ENCODE assay signal across 9 cellular contexts in genomic region chr6:31114540-31114876, GRCh38. TPM values are rescaled to one million over a fixed set of nuclear protein-coding genes. Genes with fewer than 3 reads are reported as not detected.
DNase-seq lines count a peak whose midpoint lies in the region; ATAC-seq and TF ChIP-seq lines count a peak whose summit lies in the region.
"Had no signal": no experiment of that assay in that cellular context is flagged by ENCODE, and none has a peak within 500 bp of the region (broad histone marks: within the 10 kb centered on the region; RNA-seq: fewer than 3 reads in every experiment).

PSORS1C1 (plus strand) TSS chr6:31114800; CDS start chr6:31129633, 14,833 bp downstream.

- no peaks in the 10 kb centered on the region for H3K36me3 ChIP-seq in OCI-LY3 (replicated peaks; ENCODE audit: low read depth, low read length)
- no peaks in the 10 kb centered on the region for H3K36me3 ChIP-seq in esophagus muscularis mucosa
- H3K36me3 ChIP-seq in effector memory CD4-positive, alpha-beta T cell (ENCODE audit: control insufficient read depth, insufficient read depth, low read length): no peaks in the 10 kb centered on the region

- H3K4me3 ChIP-seq in OCI-LY3 (ENCODE audit: low read length): no peak within 1 kb of the TSS
- peak within 1 kb of the TSS; percentile 25 to 51 (median 36) for H3K4me3 ChIP-seq in esophagus muscularis mucosa
- H3K4me3 ChIP-seq in effector memory CD4-positive, alpha-beta T cell (ENCODE audit: insufficient read depth, low read depth, low read length, poor library complexity, severe bottlenecking): no peak within 1 kb of the TSS

- H3K79me2 ChIP-seq in OCI-LY3 (ENCODE audit: low read length): no peaks in the 10 kb centered on the region

- H2AFZ ChIP-seq in OCI-LY3 (ENCODE audit: low read depth, low read length): peak within 1 kb of the TSS; percentile 82

- no peaks in the 10 kb centered on the region for H4K20me1 ChIP-seq in OCI-LY3 (ENCODE audit: insufficient read depth, low read length)

- WGBS in esophagus muscularis mucosa: 14% methylated on average over 3 of the region's 3 CpGs

- peak within 1 kb of the TSS; percentile 47 for H3K4me2 ChIP-seq in OCI-LY3 (ENCODE audit: low read length)

- DNase-seq in A172 (ENCODE audit: low spot score) (peak; percentile 96), esophagus muscularis mucosa (ENCODE audit: extremely low spot score) (peak; percentile 94), myocyte (ENCODE audit: low read depth) (peak; percentile 92), SHP77 (lab: John Stamatoyannopoulos, UW) (no peak)
- no peak for DNase-seq in effector memory CD4-positive, alpha-beta T cell

- ATAC-seq in GM21723 (IDR thresholded peaks at IDR 0.05; ENCODE audit: unreplicated experiment) (no peak), GM18502 (IDR thresholded peaks at IDR 0.05; ENCODE audit: poor library complexity, unreplicated experiment) (no peak)

- no peak within 1 kb of the TSS; the same call in 1 of the 2 replicates for H3K9ac ChIP-seq in OCI-LY3 (ENCODE audit: low read length)

- TF ChIP-seq CTCF in OCI-LY3 (IDR thresholded peaks at IDR 0.05; ENCODE audit: low read depth, low read length): no peak
- no peak for TF ChIP-seq CTCF in esophagus muscularis mucosa (IDR thresholded peaks at IDR 0.05)

- H3K27me3 ChIP-seq in OCI-LY3 (ENCODE audit: low read depth, low read length) (peaks cover 14% of the 10 kb centered on the region), esophagus muscularis mucosa (no peaks in the 10 kb centered on the region)
- no peaks in the 10 kb centered on the region for H3K27me3 ChIP-seq in effector memory CD4-positive, alpha-beta T cell (replicated peaks; ENCODE audit: control insufficient read depth, insufficient read depth, low read length, poor library complexity, severe bottlenecking)

- intact Hi-C loops in esophagus muscularis mucosa (cut with DNase I): no loop called here

- TF ChIP-seq EP300 in esophagus muscularis mucosa (IDR thresholded peaks at IDR 0.05): no peak

- TF ChIP-seq POLR2A in esophagus muscularis mucosa (IDR thresholded peaks at IDR 0.05; ENCODE audit: low read depth): no peak

- no peaks in the 10 kb centered on the region for H3K9me3 ChIP-seq in OCI-LY3 (ENCODE audit: insufficient read depth, low read length)
- no peaks in the 10 kb centered on the region for H3K9me3 ChIP-seq in esophagus muscularis mucosa
- no peaks in the 10 kb centered on the region for H3K9me3 ChIP-seq in effector memory CD4-positive, alpha-beta T cell (ENCODE audit: control insufficient read depth, low read length)

- H3K27ac ChIP-seq in OCI-LY3 (ENCODE audit: low read length): no peak within 1 kb of the TSS
- H3K27ac ChIP-seq in esophagus muscularis mucosa (replicated peaks in 1 of 4): peak within 1 kb of the TSS; percentile 62 to 79 (median 71)
- H3K27ac ChIP-seq in effector memory CD4-positive, alpha-beta T cell (ENCODE audit: insufficient read depth, low read length, poor library complexity, severe bottlenecking): no peak within 1 kb of the TSS

- H3K4me1 ChIP-seq in OCI-LY3 (ENCODE audit: low read length) (peaks cover 23% of the 10 kb centered on the region), esophagus muscularis mucosa (peaks cover 36 to 50% (median 42%) of the 10 kb centered on the region in 4 donors)
- no peaks in the 10 kb centered on the region for H3K4me1 ChIP-seq in effector memory CD4-positive, alpha-beta T cell (ENCODE audit: control insufficient read depth, insufficient read depth, low read length, poor library complexity, severe bottlenecking)

RNA-seq across cellular contexts. Expression of gene PSORS1C1, which starts in this region (rescaled TPM):
- 1.1 and 3.4 TPM in 2 replicates for total RNA-seq in A172 (2014; rRNA removed; shearing (Covaris generic))
- total RNA-seq in esophagus muscularis mucosa (1 to 10 TPM in 3 of 4 donors, under 1 TPM in 1; 0.34 to 1.2 (median 1.1) TPM), myocyte (0.21 and 0.29 TPM in 2 replicates)
- 2.0 TPM for polyA plus RNA-seq in myocyte (2012)
- polyA plus RNA-seq: neural cell had no signal

Comparison
In these comparisons a context has a peak if more than half of its experiments do, and no peak if none do; other contexts are left out.
1. DNase-seq: peak in A172 (single experiment), esophagus muscularis mucosa (single experiment) and myocyte (single experiment); none in effector memory CD4-positive, alpha-beta T cell (0 of 3) and SHP77 (0 of 2).
2. H3K27ac ChIP-seq: peak in esophagus muscularis mucosa (4 of 4); none in OCI-LY3 (single experiment) and effector memory CD4-positive, alpha-beta T cell (single experiment).
3. H3K4me3 ChIP-seq: peak in esophagus muscularis mucosa (4 of 4); none in OCI-LY3 (single experiment) and effector memory CD4-positive, alpha-beta T cell (single experiment).